Comparison of ENCODE assay signal across 6 cellular contexts in genomic region chr2:219551863-219552381, GRCh38. TPM values are rescaled to one million over a fixed set of nuclear protein-coding genes. Genes with fewer than 3 reads are reported as not detected.
DNase-seq lines count a peak whose midpoint lies in the region; ATAC-seq, FAIRE-seq and TF ChIP-seq lines count a peak whose summit lies in the region.

No MANE protein-coding gene starts in this region.

- DNase-seq in ELF-1 (ENCODE audit: low read depth, low spot score) (peak; percentile 78), astrocyte (ENCODE audit: low read depth) (no peak), Karpas-422 (no peak), D341Med (ENCODE audit: low spot score) (no peak)
- no peak for DNase-seq in naive thymus-derived CD8-positive, alpha-beta T cell

- no peaks in the 10 kb centered on the region for H3K79me2 ChIP-seq in astrocyte (ENCODE audit: insufficient read depth, low read length)
- no peaks in the 10 kb centered on the region for H3K79me2 ChIP-seq in Karpas-422 (ENCODE audit: low read length)

- no peaks in the 10 kb centered on the region for H3K9me2 ChIP-seq in Karpas-422 (replicated peaks; ENCODE audit: insufficient read depth, low read length)

- peaks cover 5% of the 10 kb centered on the region for H4K20me1 ChIP-seq in astrocyte (ENCODE audit: insufficient read depth, low read length)
- H4K20me1 ChIP-seq in Karpas-422 (ENCODE audit: insufficient read depth, low read depth, low read length): no peaks in the 10 kb centered on the region

- H3K9me3 ChIP-seq in astrocyte (ENCODE audit: insufficient read depth, low read depth, low read length) (no peaks in the 10 kb centered on the region), Karpas-422 (ENCODE audit: low read length) (no peaks in the 10 kb centered on the region)

- peak overlapping the region; percentile 72 for H3K9ac ChIP-seq in astrocyte (ENCODE audit: low read length)
- no peak overlapping the region for H3K9ac ChIP-seq in Karpas-422 (ENCODE audit: low read length)

- POLR2A ChIA-PET in naive thymus-derived CD8-positive, alpha-beta T cell (lab: Charles Lee): interaction anchor here (0.9 to 1.5 kb wide), 4 partner anchors 8 to 53 kb away, joined by 3 to 4 read pairs (median 4); partner anchors contain the start of gene GMPPA

- H3K4me3 ChIP-seq in astrocyte (ENCODE audit: insufficient read depth, low read depth, low read length) (peak overlapping the region; percentile 62), Karpas-422 (ENCODE audit: low read length) (no peak overlapping the region)

- H2AFZ ChIP-seq in astrocyte (ENCODE audit: low read depth, low read length) (peak overlapping the region; percentile 92), Karpas-422 (ENCODE audit: low read length) (no peak overlapping the region)

- H3K9me3 Mint-ChIP-seq in astrocyte (ENCODE audit: unreplicated experiment): no peaks in the 10 kb centered on the region
- H3K9me3 Mint-ChIP-seq in naive thymus-derived CD8-positive, alpha-beta T cell: no peaks in the 10 kb centered on the region

- H3K4me2 ChIP-seq in astrocyte (ENCODE audit: low read length) (peak overlapping the region; percentile 97), Karpas-422 (ENCODE audit: low read depth, low read length, poor library complexity, severe bottlenecking) (no peak overlapping the region)

- H3K4me1 ChIP-seq in astrocyte (ENCODE audit: insufficient read depth, low read length) (peaks cover 14% of the 10 kb centered on the region), Karpas-422 (ENCODE audit: low read length) (no peaks in the 10 kb centered on the region)

- H3K27ac ChIP-seq in astrocyte (ENCODE audit: low read depth, low read length): no peak overlapping the region
- no peak overlapping the region for H3K27ac ChIP-seq in Karpas-422 (ENCODE audit: low read length)

- peak; percentile 13 for ATAC-seq in HG02973 (IDR thresholded peaks at IDR 0.05; ENCODE audit: unreplicated experiment)
- peak; percentile 30 to 39 for ATAC-seq in naive thymus-derived CD8-positive, alpha-beta T cell

- H3K4me3 Mint-ChIP-seq in astrocyte (ENCODE audit: unreplicated experiment): peak overlapping the region; percentile 81
- peak overlapping the region; percentile 62 to 90 (median 77) for H3K4me3 Mint-ChIP-seq in naive thymus-derived CD8-positive, alpha-beta T cell

- no peak overlapping the region for H3K27ac Mint-ChIP-seq in astrocyte (ENCODE audit: unreplicated experiment)
- H3K27ac Mint-ChIP-seq in naive thymus-derived CD8-positive, alpha-beta T cell: peak overlapping the region in 3 of 10 donors; percentile 43 to 53 (median 46)

- TF ChIP-seq CTCF in astrocyte (IDR thresholded peaks at IDR 0.05; ENCODE audit: insufficient read depth, low read depth, low read length): no peak

- peaks cover 1% of the 10 kb centered on the region for H3K4me1 Mint-ChIP-seq in astrocyte (ENCODE audit: low read depth, unreplicated experiment)
- H3K4me1 Mint-ChIP-seq in naive thymus-derived CD8-positive, alpha-beta T cell: peaks cover 7 to 16% (median 11%) of the 10 kb centered on the region in 4 donors

- H3K27me3 ChIP-seq in astrocyte (ENCODE audit: insufficient read depth, low read length) (no peaks in the 10 kb centered on the region), Karpas-422 (ENCODE audit: low read length) (no peaks in the 10 kb centered on the region)

- FAIRE-seq in astrocyte (lab: Jason Lieb, UNC): no peak

- H3K36me3 ChIP-seq in astrocyte (ENCODE audit: insufficient read depth, low read length) (no peaks in the 10 kb centered on the region), Karpas-422 (ENCODE audit: insufficient read depth, low read length) (no peaks in the 10 kb centered on the region)

- peaks cover 19% of the 10 kb centered on the region for H3K27me3 Mint-ChIP-seq in astrocyte (ENCODE audit: low read depth, unreplicated experiment)
- H3K27me3 Mint-ChIP-seq in naive thymus-derived CD8-positive, alpha-beta T cell: peaks cover 25 to 69% (median 41%) of the 10 kb centered on the region in 5 donors

- H3K36me3 Mint-ChIP-seq in astrocyte (ENCODE audit: low read depth, unreplicated experiment): peaks cover 9% of the 10 kb centered on the region
- no peaks in the 10 kb centered on the region for H3K36me3 Mint-ChIP-seq in naive thymus-derived CD8-positive, alpha-beta T cell

RNA-seq across cellular contexts. Expression of gene TMEM198, which starts 8.1 kb away (rescaled TPM):
- total RNA-seq in astrocyte: 3.8 TPM in 2 replicates
- under 1 TPM; 0.36 to 0.49 TPM for total RNA-seq in naive thymus-derived CD8-positive, alpha-beta T cell
- under 1 TPM in 1 of 3 donors, not detected in 2; 0.21 TPM for polyA plus RNA-seq in naive thymus-derived CD8-positive, alpha-beta T cell
- total RNA-seq in Karpas-422 (2014; rRNA removed; shearing (Covaris generic); ENCODE audit: low replicate concordance): 2.7 and 3.2 TPM in 2 replicates

RNA-seq across cellular contexts. Expression of gene CHPF, which starts 8.3 kb away (rescaled TPM):
- 151 and 163 TPM in 2 replicates for total RNA-seq in astrocyte
- 1 to 10 TPM; 3.7 to 3.8 TPM for total RNA-seq in naive thymus-derived CD8-positive, alpha-beta T cell
- 1 to 10 TPM; 3.8 to 4.2 (median 4.2) TPM for polyA plus RNA-seq in naive thymus-derived CD8-positive, alpha-beta T cell
- total RNA-seq in Karpas-422 (2014; rRNA removed; shearing (Covaris generic); ENCODE audit: low replicate concordance): 25.5 and 44.5 TPM in 2 replicates

RNA-seq across cellular contexts. Expression of gene OBSL1, which starts 19.4 kb away (rescaled TPM):
- 77.5 and 88.1 TPM in 2 replicates for total RNA-seq in astrocyte
- 1 to 10 TPM in 1 of 2 experiments, under 1 TPM in 1; 0.96 to 1.1 TPM for total RNA-seq in naive thymus-derived CD8-positive, alpha-beta T cell
- polyA plus RNA-seq in naive thymus-derived CD8-positive, alpha-beta T cell: not detected
- not detected in 2 replicates for total RNA-seq in Karpas-422 (2014; rRNA removed; shearing (Covaris generic); ENCODE audit: low replicate concordance)

RNA-seq across cellular contexts. Expression of gene INHA, which starts 20.2 kb away (rescaled TPM):
- total RNA-seq in astrocyte: 0.52 and 0.99 TPM in 2 replicates
- not detected for total RNA-seq in naive thymus-derived CD8-positive, alpha-beta T cell
- not detected for polyA plus RNA-seq in naive thymus-derived CD8-positive, alpha-beta T cell
- total RNA-seq in Karpas-422 (2014; rRNA removed; shearing (Covaris generic); ENCODE audit: low replicate concordance): not detected in 2 replicates

RNA-seq across cellular contexts. Expression of gene ASIC4, which starts 37.6 kb away (rescaled TPM):
- 0.39 and 0.70 TPM in 2 replicates for total RNA-seq in astrocyte
- under 1 TPM; 0.21 to 0.30 TPM for total RNA-seq in naive thymus-derived CD8-positive, alpha-beta T cell
- polyA plus RNA-seq in naive thymus-derived CD8-positive, alpha-beta T cell: not detected
- total RNA-seq in Karpas-422 (2014; rRNA removed; shearing (Covaris generic); ENCODE audit: low replicate concordance): 0.32 TPM in 1 of 2 replicates, not detected in the other

Comparison
In these comparisons a context has a peak if more than half of its experiments do, and no peak if none do; other contexts are left out.
1. RNA of gene OBSL1, which starts 19.4 kb away (total RNA-seq): 77.5 to 88.1 TPM in astrocyte; 0.96 to 1.1 TPM in naive thymus-derived CD8-positive, alpha-beta T cell and not detected in Karpas-422; every median in the first group is over 10 times any median in the second.